In the genomic region with DNA sequence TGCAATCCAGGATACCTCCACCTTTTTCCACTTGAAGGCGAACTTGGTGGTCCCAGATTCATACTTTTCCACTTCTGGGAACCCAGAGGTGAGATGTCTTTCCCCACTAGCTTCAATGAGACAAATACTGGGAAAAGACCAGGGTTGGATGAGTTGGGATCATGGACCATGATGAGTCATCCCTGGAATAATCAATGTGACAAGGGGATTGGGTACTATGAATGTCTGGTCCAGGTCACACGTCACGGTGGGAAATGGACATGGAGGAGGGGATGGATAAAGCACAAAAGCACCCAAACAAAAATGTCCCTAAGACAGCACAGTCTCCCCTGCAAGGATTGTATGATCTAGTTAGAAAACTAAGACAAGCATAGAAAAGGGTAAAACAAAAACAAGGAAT, we compare ENCODE assay signal across 30 cellular contexts.
"Had no signal": no experiment of that assay in that cellular context is flagged by ENCODE, and none has a peak within 500 bp of the region (broad histone marks: within the 10 kb centered on the region; RNA-seq: fewer than 3 reads in every experiment).

No MANE protein-coding gene starts in this region.

- H3K9me3 Mint-ChIP-seq: naive thymus-derived CD4-positive, alpha-beta T cell; natural killer cell treated with Interleukin-12 subunit alpha and Interleukin-12 subunit beta and Interleukin-15 and Interleukin-18, amount 100 ng/mL, for 72 hours; neural progenitor cell; stimulated activated effector memory CD8-positive, alpha-beta T cell treated with anti-CD3 and anti-CD28 coated beads, Interleukin-12 subunit alpha, Interleukin-12 subunit beta, amount 100 ng/mL, for 72 hours; stimulated activated naive CD8-positive, alpha-beta T cell treated with anti-CD3 and anti-CD28 coated beads, Interleukin-15, Interleukin-2, amounts not matched to agents 100 ng/mL and 50 ng/mL, for 24 hours had no signal

- DNase-seq: heart right ventricle; islet precursor cell; kidney glomerular epithelial cell; left cardiac atrium; lower lobe of right lung; mammary epithelial cell; mesenchymal stem cell; naive thymus-derived CD4-positive, alpha-beta T cell; occipital lobe; stimulated activated CD4-positive, alpha-beta T cell treated with anti-CD3 and anti-CD28 coated beads, Interleukin-12 subunit alpha, Interleukin-12 subunit beta, amount 100 ng/mL, for 4 hours; stimulated activated CD4-positive, alpha-beta T cell treated with anti-CD3 and anti-CD28 coated beads, Interleukin-15, amount 100 ng/mL, for 24 hours; stimulated activated CD4-positive, alpha-beta T cell treated with anti-CD3 and anti-CD28 coated beads, Interleukin-2, amount 100 ng/mL, for 24 hours; stimulated activated CD4-positive, alpha-beta T cell treated with anti-CD3 and anti-CD28 coated beads, Interleukin-4, amount 100 ng/mL, for 24 hours; stimulated activated naive CD4-positive, alpha-beta T cell; tibial artery; upper lobe of right lung had no signal

- H3K9me3 ChIP-seq: heart right ventricle, lower lobe of right lung, neutrophil, right atrium auricular region, suprapubic skin, thoracic aorta, tibial artery, upper lobe of right lung had no signal

- H2AFZ ChIP-seq: hepatocyte, parathyroid adenoma had no signal

- H3K27me3 ChIP-seq: heart right ventricle, hepatocyte, neural progenitor cell, right atrium auricular region, suprapubic skin, tibial artery, upper lobe of right lung had no signal

- H3K27ac ChIP-seq: hepatocyte, lower lobe of right lung, neural progenitor cell, neutrophil, parathyroid adenoma, suprapubic skin, thoracic aorta, tibial artery, upper lobe of right lung had no signal

- H3K4me1 ChIP-seq: lower lobe of right lung, parathyroid adenoma, suprapubic skin, upper lobe of right lung had no signal

- H3K4me3 Mint-ChIP-seq: naive thymus-derived CD4-positive, alpha-beta T cell; natural killer cell treated with Interleukin-12 subunit alpha and Interleukin-12 subunit beta and Interleukin-15 and Interleukin-18, amount 100 ng/mL, for 72 hours; neural progenitor cell; stimulated activated effector memory CD8-positive, alpha-beta T cell treated with anti-CD3 and anti-CD28 coated beads, Interleukin-12 subunit alpha, Interleukin-12 subunit beta, amount 100 ng/mL, for 72 hours; stimulated activated naive CD8-positive, alpha-beta T cell treated with anti-CD3 and anti-CD28 coated beads, Interleukin-15, Interleukin-2, amounts not matched to agents 100 ng/mL and 50 ng/mL, for 24 hours had no signal

- FAIRE-seq: urothelium cell line had no signal

- H3K9ac ChIP-seq: neural progenitor cell, parathyroid adenoma had no signal

- ATAC-seq: left lobe of liver; lower lobe of right lung; naive thymus-derived CD4-positive, alpha-beta T cell; natural killer cell treated with Interleukin-12 subunit alpha and Interleukin-12 subunit beta and Interleukin-15 and Interleukin-18, amount 100 ng/mL, for 72 hours; sciatic nerve; stimulated activated effector memory CD8-positive, alpha-beta T cell treated with anti-CD3 and anti-CD28 coated beads, Interleukin-12 subunit alpha, Interleukin-12 subunit beta, amount 100 ng/mL, for 72 hours; upper lobe of right lung had no signal

- H3K4me3 ChIP-seq: hepatocyte, lower lobe of right lung, neural progenitor cell, right atrium auricular region, skin epidermis, suprapubic skin, thoracic aorta, tibial artery, upper lobe of right lung had no signal

- H3K36me3 Mint-ChIP-seq: naive thymus-derived CD4-positive, alpha-beta T cell; natural killer cell treated with Interleukin-12 subunit alpha and Interleukin-12 subunit beta and Interleukin-15 and Interleukin-18, amount 100 ng/mL, for 72 hours; neural progenitor cell; stimulated activated effector memory CD8-positive, alpha-beta T cell treated with anti-CD3 and anti-CD28 coated beads, Interleukin-12 subunit alpha, Interleukin-12 subunit beta, amount 100 ng/mL, for 72 hours had no signal

- H3K36me3 ChIP-seq: heart right ventricle, lower lobe of right lung, neural progenitor cell, neutrophil, right atrium auricular region, suprapubic skin, thoracic aorta, tibial artery, upper lobe of right lung had no signal

- H3K4me2 ChIP-seq: hepatocyte had no signal

- H3K79me2 ChIP-seq: hepatocyte, parathyroid adenoma had no signal

- H3K4me1 Mint-ChIP-seq: naive thymus-derived CD4-positive, alpha-beta T cell; stimulated activated effector memory CD8-positive, alpha-beta T cell treated with anti-CD3 and anti-CD28 coated beads, Interleukin-12 subunit alpha, Interleukin-12 subunit beta, amount 100 ng/mL, for 72 hours had no signal

- H3K27ac Mint-ChIP-seq: natural killer cell treated with Interleukin-12 subunit alpha and Interleukin-12 subunit beta and Interleukin-15 and Interleukin-18, amount 100 ng/mL, for 72 hours; neural progenitor cell; stimulated activated effector memory CD8-positive, alpha-beta T cell treated with anti-CD3 and anti-CD28 coated beads, Interleukin-12 subunit alpha, Interleukin-12 subunit beta, amount 100 ng/mL, for 72 hours; stimulated activated naive CD8-positive, alpha-beta T cell treated with anti-CD3 and anti-CD28 coated beads, Interleukin-15, Interleukin-2, amounts not matched to agents 100 ng/mL and 50 ng/mL, for 24 hours had no signal
